In the genomic region with DNA sequence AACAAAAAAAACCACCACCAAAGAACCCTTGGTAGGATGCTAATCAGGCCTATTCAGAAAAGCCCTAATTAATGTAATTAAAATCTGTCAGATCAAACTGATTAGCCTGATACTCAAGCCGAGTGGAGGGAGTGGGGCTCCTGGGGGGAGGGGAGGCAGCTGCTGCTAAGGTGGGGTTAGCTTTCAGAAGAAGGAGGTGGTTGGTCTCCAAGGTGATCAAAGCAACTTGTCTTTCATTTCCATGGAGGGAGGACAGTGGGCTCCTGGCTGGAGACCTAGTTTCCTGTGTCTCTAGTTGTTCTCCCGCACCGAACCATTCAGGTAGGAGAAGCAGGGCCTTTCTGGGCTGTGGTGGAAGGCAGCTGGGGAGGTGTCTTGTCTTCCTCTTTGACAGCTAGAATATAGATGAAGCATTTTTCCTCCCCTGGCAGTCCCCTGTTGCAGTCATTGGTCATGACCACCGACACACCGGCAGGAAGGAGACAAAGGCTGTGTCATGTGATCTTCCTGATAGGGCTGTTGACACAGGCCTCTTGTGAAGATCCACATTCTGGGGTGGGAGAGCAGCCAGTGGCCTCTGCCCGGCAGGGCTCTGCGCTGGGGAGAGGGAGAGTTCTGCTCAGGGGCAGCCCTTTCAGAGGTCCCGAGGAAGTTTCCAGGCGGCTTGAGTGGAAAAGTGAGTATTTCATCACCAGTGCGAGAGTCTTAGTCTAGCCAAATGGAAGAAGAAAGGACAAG, we compare ENCODE assay signal across 27 cellular contexts. TPM values are rescaled to one million over a fixed set of nuclear protein-coding genes. Genes with fewer than 3 reads are reported as not detected.
DNase-seq lines count a peak whose midpoint lies in the region; ATAC-seq, FAIRE-seq and TF ChIP-seq lines count a peak whose summit lies in the region.
"Had no signal": no experiment of that assay in that cellular context is flagged by ENCODE, and none has a peak within 500 bp of the region (broad histone marks: within the 10 kb centered on the region; RNA-seq: fewer than 3 reads in every experiment).

No MANE protein-coding gene starts in this region.

- peaks cover 0 to 25% of the 10 kb centered on the region in 2 experiments; a peak in 1 of 5 replicates for H3K27me3 ChIP-seq in HepG2 (ENCODE audit: control insufficient read depth in 1 of 2, insufficient read depth in 2 of 2, low read length in 2 of 2)
- H3K27me3 ChIP-seq in right lobe of liver, result no peaks in the 10 kb centered on the region
- H3K27me3 ChIP-seq in hepatocyte, result peaks cover 3% of the 10 kb centered on the region
- H3K27me3 ChIP-seq in tibial artery, result peaks cover 0 to 2% of the 10 kb centered on the region in 2 donors
- H3K27me3 ChIP-seq: ascending aorta, gastrocnemius medialis, SJSA1 had no signal

- POLR2A ChIA-PET in HepG2 (lab: Yijun Ruan, JAX), result no interaction called here

- H3K36me3 ChIP-seq in HepG2 (replicated peaks in 1 of 2; ENCODE audit: control insufficient read depth in 1 of 2, insufficient read depth in 2 of 2, low read length in 2 of 2) (no peaks in the 10 kb centered on the region), right lobe of liver (no peaks in the 10 kb centered on the region), hepatocyte (replicated peaks; ENCODE audit: insufficient read depth, low read depth) (no peaks in the 10 kb centered on the region), tibial artery (no peaks in the 10 kb centered on the region)
- H3K36me3 ChIP-seq: ascending aorta, gastrocnemius medialis, SJSA1 had no signal

- DNase-seq in HepG2 (ENCODE audit: low spot score) (peak; percentile 7), right lobe of liver (no peak), NCI-H748 (lab: John Stamatoyannopoulos, UW; ENCODE audit: unreplicated experiment) (peak; percentile 93), hepatocyte (ENCODE audit: low spot score) (peak; percentile 77), HT-29 (ENCODE audit: low spot score) (no peak), NCI-H1092 (lab: John Stamatoyannopoulos, UW) (no peak), tibial artery (no peak)
- DNase-seq: activated CD4-positive, CD25-positive, alpha-beta regulatory T cell; activated gamma-delta T cell; activated naive CD8-positive, alpha-beta T cell treated with anti-CD3 and anti-CD28 coated beads, Interleukin-2, amount 10 ng/mL, durations not matched to agents 7 days and 5 days; activated T-cell treated with anti-CD3 and anti-CD28 coated beads, Interleukin-2, amount 50 U/mL, for 24 hours; AML-193; CD4-positive, CD25-positive, alpha-beta regulatory T cell; gastrocnemius medialis; H7; hippocampal formation; Karpas-422; NCI-H526; small intestine; stimulated activated naive CD4-positive, alpha-beta T cell had no signal

- no TSS peak for BruUV-seq in HepG2 (replicated peaks; lab: Mats Ljungman, UMichigan)

- 47% methylated on average over 8 of the region's 10 CpGs for WGBS in HepG2 (ENCODE audit: low lambda C conversion rate)
- 35% methylated on average over 8 of the region's 10 CpGs for WGBS in right lobe of liver (ENCODE audit: insufficient coverage, low coverage, low lambda C conversion rate, missing lambda C conversion rate)
- 47% methylated on average over 10 of the region's 10 CpGs for WGBS in hepatocyte (ENCODE audit: low lambda C conversion rate, missing lambda C conversion rate)

- H3K27ac ChIP-seq in HepG2 (ENCODE audit: extremely low read length, insufficient read depth, low read length) (no peak overlapping the region), right lobe of liver (no peak overlapping the region), hepatocyte (peak overlapping the region; percentile 80), tibial artery (no peak overlapping the region)
- H3K27ac ChIP-seq: A549, ascending aorta, gastrocnemius medialis, SJSA1 had no signal

- no peaks in the 10 kb centered on the region for H3K9me2 ChIP-seq in hepatocyte (replicated peaks; ENCODE audit: insufficient read depth)

- no peaks in the 10 kb centered on the region for H3K9me3 ChIP-seq in HepG2 (ENCODE audit: low read length)
- H3K9me3 ChIP-seq in right lobe of liver, result no peaks in the 10 kb centered on the region
- no peaks in the 10 kb centered on the region for H3K9me3 ChIP-seq in hepatocyte (ENCODE audit: low read depth)
- no peaks in the 10 kb centered on the region for H3K9me3 ChIP-seq in tibial artery
- H3K9me3 ChIP-seq: A549, ascending aorta, gastrocnemius medialis, SJSA1 had no signal

- TF ChIP-seq CTCF in HepG2 (CRISPR knock-in tag; IDR thresholded peaks at IDR 0.05), result no peak
- no peak for TF ChIP-seq CTCF in right lobe of liver (IDR thresholded peaks at IDR 0.05)
- TF ChIP-seq CTCF in hepatocyte (IDR thresholded peaks at IDR 0.05; ENCODE audit: poor library complexity), result no peak
- TF ChIP-seq CTCF in tibial artery (IDR thresholded peaks at IDR 0.05), result no peak

- CTCF ChIA-PET in HepG2 (lab: Yijun Ruan, JAX; ENCODE audit: low intra/inter-chr PET ratio, low total read pairs), result no interaction called here

- peaks cover 9% of the 10 kb centered on the region for H3K4me1 ChIP-seq in HepG2 (ENCODE audit: insufficient read depth, low read length)
- no peaks in the 10 kb centered on the region for H3K4me1 ChIP-seq in right lobe of liver
- no peaks in the 10 kb centered on the region for H3K4me1 ChIP-seq in hepatocyte (ENCODE audit: insufficient read depth)
- H3K4me1 ChIP-seq in tibial artery, result no peaks in the 10 kb centered on the region
- H3K4me1 ChIP-seq: ascending aorta, gastrocnemius medialis, SJSA1 had no signal

- H2AFZ ChIP-seq in HepG2 (ENCODE audit: low read length) (no peak overlapping the region), hepatocyte (no peak overlapping the region)

- no peak for TF ChIP-seq RAD21 in HepG2 (CRISPR knock-in tag; IDR thresholded peaks at IDR 0.05)

- H3K4me3 ChIP-seq in HepG2 (replicated peaks in 1 of 3; ENCODE audit: insufficient read depth in 1 of 3, low read depth in 2 of 3, low read length in 3 of 3) (no peak overlapping the region), right lobe of liver (no peak overlapping the region), hepatocyte (peak overlapping the region; percentile 22), tibial artery (no peak overlapping the region)
- H3K4me3 ChIP-seq: A549, ascending aorta, gastrocnemius medialis, lung, SJSA1 had no signal

- TF ChIP-seq POLR2A in HepG2 (IDR thresholded peaks at IDR 0.05; ENCODE audit: insufficient read depth in 1 of 2, low read depth in 2 of 2, low read length in 2 of 2) (no peak), right lobe of liver (IDR thresholded peaks at IDR 0.05) (no peak)

- ATAC-seq in HepG2 (peak; percentile 51), right lobe of liver (no peak), HG03520 (IDR thresholded peaks at IDR 0.05; ENCODE audit: unreplicated experiment) (no peak)
- ATAC-seq: A549, gastrocnemius medialis had no signal

- TF ChIP-seq EP300 in HepG2 (IDR thresholded peaks at IDR 0.05; ENCODE audit: low read depth in 2 of 2, low read length in 2 of 2) (no peak), HepG2 (CRISPR knock-in tag; IDR thresholded peaks at IDR 0.05; ENCODE audit: borderline replicate concordance) (no peak)

- H3K4me2 ChIP-seq in HepG2 (ENCODE audit: low read depth, low read length) (no peak overlapping the region), hepatocyte (peak overlapping the region; percentile 73)

- no peak for FAIRE-seq in HepG2 (lab: Jason Lieb, UNC)
- FAIRE-seq: A549, GM12891, small intestine had no signal

- H3K79me2 ChIP-seq in HepG2 (ENCODE audit: insufficient read depth, low read length) (no peaks in the 10 kb centered on the region), hepatocyte (peaks cover 15% of the 10 kb centered on the region)

- in situ Hi-C loops in HepG2 (cut with HindIII; ENCODE audit: extremely low pct_ligation_motif_present, low pct_unique_long_range_greater_than_20kb), result no loop called here

- H4K20me1 ChIP-seq in HepG2 (ENCODE audit: insufficient read depth, low read length), result no peaks in the 10 kb centered on the region
- no peaks in the 10 kb centered on the region for H4K20me1 ChIP-seq in hepatocyte (ENCODE audit: insufficient read depth, poor library complexity, severe bottlenecking)

- H3K9ac ChIP-seq in HepG2 (ENCODE audit: insufficient read depth, low read depth, low read length), result no peak overlapping the region

- intact Hi-C loops in HepG2 (cut with micrococcal nuclease; ENCODE audit: unreplicated experiment), result no loop called here
- intact Hi-C loops in right lobe of liver (cut with DNase I), result no loop called here
- intact Hi-C loops in tibial artery (cut with DNase I; ENCODE audit: low total_unique reads), result no loop called here

TF ChIP-seq in HepG2, 621 proteins besides CTCF, POLR2A, EP300 and RAD21 (continues in another document):
- TF ChIP-seq HNF4G (IDR thresholded peaks at IDR 0.05; ENCODE audit: borderline replicate concordance, low read depth, low read length) (no peak), HNF4G (CRISPR knock-in tag; IDR thresholded peaks at IDR 0.05; ENCODE audit: borderline replicate concordance, low read depth) (no peak), SUZ12 (IDR thresholded peaks at IDR 0.05; ENCODE audit: low read depth, low read length) (no peak)

RNA-seq across cellular contexts. Expression of a gene that starts 39.9 kb away (rescaled TPM):
- total RNA-seq in HepG2 (2016; rRNA removed; fragmentation: Illumina TruSeq; extraction: Trizol) (not detected in 2 replicates), right lobe of liver (1 to 10 TPM in 5 of 6 experiments, under 1 TPM in 1; 0.86 to 2.8 (median 1.3) TPM), hepatocyte (19.1 and 19.3 TPM in 2 replicates)
- total RNA-seq in HepG2 (2016; cell fraction: cytosol; rRNA removed; fragmentation: Illumina TruSeq; extraction: Trizol; ENCODE audit: low read depth), result not detected in 2 replicates
- total RNA-seq in HepG2 (2016; cell fraction: insoluble cytoplasmic fraction; rRNA removed; fragmentation: Illumina TruSeq; extraction: Trizol), result not detected in 2 replicates
- total RNA-seq in HepG2 (2016; cell fraction: membrane; rRNA removed; fragmentation: Illumina TruSeq; extraction: Trizol), result not detected in 2 replicates
- total RNA-seq in HepG2 (2016; cell fraction: nucleus; rRNA removed; fragmentation: Illumina TruSeq; extraction: Trizol), result not detected in 2 replicates
- polyA plus RNA-seq in HepG2 (2011; rRNA removed) (0.03 and 0.13 TPM in 2 replicates), hepatocyte (13.4 and 18.0 TPM in 2 replicates)
- not detected in 2 replicates for polyA plus RNA-seq in HepG2 (2011; cell fraction: cytosol; rRNA removed)
- polyA plus RNA-seq in HepG2 (2011; cell fraction: nucleus; rRNA removed), result not detected in 2 replicates
- polyA plus RNA-seq in HepG2 (2012), result 0.20 TPM in 1 of 2 replicates, not detected in the other
- not detected in 2 replicates for polyA plus RNA-seq in HepG2 (2016; cell fraction: cytosol; fragmentation: Illumina TruSeq; extraction: Trizol; ENCODE audit: low read depth)
- polyA plus RNA-seq in HepG2 (2016; cell fraction: insoluble cytoplasmic fraction; fragmentation: Illumina TruSeq; extraction: Trizol; ENCODE audit: low read depth), result not detected in 2 replicates
- polyA plus RNA-seq in HepG2 (2016; cell fraction: membrane; fragmentation: Illumina TruSeq; extraction: Trizol; ENCODE audit: low read depth), result not detected in 2 replicates
- not detected in 2 replicates for polyA plus RNA-seq in HepG2 (2016; cell fraction: nucleus; fragmentation: Illumina TruSeq; extraction: Trizol; ENCODE audit: insufficient read depth, low read depth)
- polyA minus RNA-seq in HepG2 (2011; rRNA and poly(A)+ RNA removed; ENCODE audit: low replicate concordance), result 4.0 TPM in 1 of 2 replicates, not detected in the other
- polyA minus RNA-seq in HepG2 (2011; cell fraction: cytosol; rRNA and poly(A)+ RNA removed), result not detected in 2 replicates
- polyA minus RNA-seq in HepG2 (2011; cell fraction: nucleus; rRNA and poly(A)+ RNA removed), result not detected in 2 replicates
- total RNA-seq in HT-29 (2014; rRNA removed; shearing (Covaris generic)), result 1.4 TPM in 1 of 2 replicates, not detected in the other
- total RNA-seq: osteocyte had no signal

Comparison
In these comparisons a context has a peak if more than half of its experiments do, and no peak if none do; other contexts are left out.
1. DNase-seq: peak in HepG2 (single experiment), NCI-H748 (single experiment) and hepatocyte (single experiment); none in right lobe of liver (0 of 3), HT-29 (single experiment), NCI-H1092 (single experiment) and tibial artery (0 of 2).